Comparison of ENCODE assay signal across 14 cellular contexts in genomic region chrX:71184803-71185495, GRCh38. TPM values are rescaled to one million over a fixed set of nuclear protein-coding genes. Genes with fewer than 3 reads are reported as not detected.
DNase-seq lines count a peak whose midpoint lies in the region; ATAC-seq and TF ChIP-seq lines count a peak whose summit lies in the region.
"Had no signal": no experiment of that assay in that cellular context is flagged by ENCODE, and none has a peak within 500 bp of the region (broad histone marks: within the 10 kb centered on the region; RNA-seq: fewer than 3 reads in every experiment).

No MANE protein-coding gene starts in this region.

- ATAC-seq in heart right ventricle (no peak), left lung (peak; percentile 7), GM18520 (IDR thresholded peaks at IDR 0.05; ENCODE audit: unreplicated experiment) (no peak), HG03378 (IDR thresholded peaks at IDR 0.05; ENCODE audit: unreplicated experiment) (no peak), HG02973 (IDR thresholded peaks at IDR 0.05; ENCODE audit: unreplicated experiment) (no peak), GM21786 (IDR thresholded peaks at IDR 0.05; ENCODE audit: unreplicated experiment) (no peak)
- ATAC-seq: heart left ventricle had no signal

- H3K4me1 ChIP-seq in cardiac muscle cell (ENCODE audit: low read depth) (peaks cover 13% of the 10 kb centered on the region), heart right ventricle (peaks cover 0 to 6% (median 0%) of the 10 kb centered on the region in 9 donors), left lung (peaks cover 0 to 4% of the 10 kb centered on the region in 2 donors)
- H3K4me1 ChIP-seq: Peyer's patch had no signal

- no peaks in the 10 kb centered on the region for H3K36me3 ChIP-seq in cardiac muscle cell
- H3K36me3 ChIP-seq in heart right ventricle = no peaks in the 10 kb centered on the region
- H3K36me3 ChIP-seq in left lung = no peaks in the 10 kb centered on the region
- H3K36me3 ChIP-seq: heart left ventricle, Peyer's patch had no signal

- TF ChIP-seq CTCF in cardiac muscle cell (IDR thresholded peaks at IDR 0.05; ENCODE audit: low read depth, low read length) = no peak
- no peak for TF ChIP-seq CTCF in heart right ventricle (IDR thresholded peaks at IDR 0.05)
- no peak for TF ChIP-seq CTCF in left lung (IDR thresholded peaks at IDR 0.05)

- no peak overlapping the region for H3K4me3 ChIP-seq in cardiac muscle cell
- H3K4me3 ChIP-seq in heart right ventricle = no peak overlapping the region
- no peak overlapping the region for H3K4me3 ChIP-seq in left lung
- H3K4me3 ChIP-seq: heart left ventricle, Peyer's patch had no signal

- DNase-seq in cardiac muscle cell (ENCODE audit: low read depth in 1 of 2, low spot score in 1 of 2) (no peak), heart right ventricle (no peak), NCI-H510A (lab: John Stamatoyannopoulos, UW) (peak; percentile 25), left lung (no peak)
- DNase-seq: activated T-cell treated with anti-CD3 and anti-CD28 coated beads, Interleukin-2, amount 50 U/mL, for 48 hours; aorta; heart left ventricle; Peyer's patch; SW 1271 had no signal

- WGBS in heart right ventricle, 2 donors = 67 to 78% methylated on average over 3 to 4 of the region's 4 CpGs

- H3K27ac ChIP-seq in cardiac muscle cell = peak overlapping the region; percentile 97
- H3K27ac ChIP-seq in heart right ventricle = no peak overlapping the region
- no peak overlapping the region for H3K27ac ChIP-seq in left lung
- H3K27ac ChIP-seq: heart left ventricle, Peyer's patch had no signal

- H3K9me3 ChIP-seq in cardiac muscle cell (ENCODE audit: low read depth) = no peaks in the 10 kb centered on the region
- H3K9me3 ChIP-seq in heart right ventricle = no peaks in the 10 kb centered on the region
- H3K9me3 ChIP-seq in left lung = no peaks in the 10 kb centered on the region
- H3K9me3 ChIP-seq: heart left ventricle, Peyer's patch had no signal

- intact Hi-C loops in heart right ventricle (cut with DNase I) (loop anchor here in 2 of 10 donors (5.0 to 10.0 kb wide), 5 partner anchors 67 to 180 kb away; partner anchors contain the start of genes FOXO4 (in 1 of the 2), SNX12 (in 1 of the 2), TAF1 (in 1 of the 2) and ZMYM3 (in 1 of the 2)), left lung (cut with DNase I) (no loop called here)

- H3K27me3 ChIP-seq in cardiac muscle cell = no peaks in the 10 kb centered on the region
- H3K27me3 ChIP-seq in heart right ventricle = no peaks in the 10 kb centered on the region
- H3K27me3 ChIP-seq in left lung = no peaks in the 10 kb centered on the region
- H3K27me3 ChIP-seq: Peyer's patch had no signal

RNA-seq across cellular contexts. Expression of gene GJB1, which starts 38.1 kb away (rescaled TPM):
- total RNA-seq in cardiac muscle cell (not detected in 2 replicates), heart right ventricle (not detected), left lung (under 1 TPM; 0.21 to 0.67 TPM)
- polyA plus RNA-seq in cardiac muscle cell (not detected in 2 replicates), heart right ventricle (not detected)
- total RNA-seq: aorta, heart left ventricle, kidney epithelial cell had no signal
- polyA plus RNA-seq: heart left ventricle had no signal

RNA-seq across cellular contexts. Expression of gene NLGN3, which starts 40.3 kb away (rescaled TPM):
- total RNA-seq in cardiac muscle cell = 7.4 and 10.2 TPM in 2 replicates
- 6.4 and 8.1 TPM in 2 replicates for polyA plus RNA-seq in cardiac muscle cell
- under 1 TPM; 0.23 to 0.94 (median 0.55) TPM for total RNA-seq in heart right ventricle
- under 1 TPM; 0.16 to 0.51 TPM for polyA plus RNA-seq in heart right ventricle
- 1 to 10 TPM; 1.0 to 4.5 TPM for total RNA-seq in left lung
